In the genomic region with DNA sequence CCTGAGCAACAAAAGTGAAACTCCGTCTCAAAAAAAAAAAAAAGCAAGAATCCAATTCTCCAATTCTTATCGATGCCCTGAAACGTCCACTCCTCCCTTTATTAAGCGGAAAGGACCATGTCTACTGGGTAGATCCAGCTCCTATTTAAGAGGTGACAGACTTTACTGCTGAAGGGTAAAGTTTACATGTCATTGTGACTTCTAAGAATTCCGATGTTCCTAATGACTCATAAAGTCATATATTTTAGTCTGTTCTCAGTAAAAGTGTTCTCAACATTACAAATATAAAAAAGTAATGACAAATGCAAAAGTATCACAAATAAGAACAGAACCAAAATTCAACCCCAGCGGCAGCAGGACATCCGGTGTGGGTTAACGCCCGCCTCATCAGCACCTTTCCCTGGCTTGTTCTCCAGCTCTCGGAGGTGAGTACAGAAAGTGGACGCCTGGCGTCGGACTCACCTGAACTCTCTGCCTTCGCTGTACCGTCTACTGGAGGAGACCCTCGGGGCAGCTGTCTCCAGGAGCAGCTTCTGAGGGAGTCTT, we compare ENCODE assay signal across 1 cellular context.
TF ChIP-seq lines count a peak whose summit lies in the region.

No MANE protein-coding gene starts in this region.

TF ChIP-seq in IMR-90, 13 proteins besides CTCF, POLR2A, EP300 and RAD21:
- TF ChIP-seq RFX5 (IDR thresholded peaks at IDR 0.05; ENCODE audit: low read depth, low read length): no peak
- TF ChIP-seq BHLHE40 (IDR thresholded peaks at IDR 0.05; ENCODE audit: low read depth, low read length): no peak
